9 cellular contexts compared by ENCODE assay signal in genomic region chrX:141175786-141176185, GRCh38. TPM values are rescaled to one million over a fixed set of nuclear protein-coding genes. Genes with fewer than 3 reads are reported as not detected.
DNase-seq lines count a peak whose midpoint lies in the region; ATAC-seq, FAIRE-seq and TF ChIP-seq lines count a peak whose summit lies in the region.
"Had no signal": no experiment of that assay in that cellular context is flagged by ENCODE, and none has a peak within 500 bp of the region (broad histone marks: within the 10 kb centered on the region; RNA-seq: fewer than 3 reads in every experiment).

No MANE protein-coding gene starts in this region.

- no peak for FAIRE-seq in bronchial epithelial cell (lab: Jason Lieb, UNC)

- H3K27ac Mint-ChIP-seq in activated T-cell treated with anti-CD3 and anti-CD28 coated beads, Interleukin-2, amount 50 U/mL, for 72 hours = no peak overlapping the region

- H3K4me3 ChIP-seq in bronchial epithelial cell (ENCODE audit: low read depth, low read length) (peak overlapping the region; percentile 60), lung (peak overlapping the region; percentile 60), tibial artery (peak overlapping the region; percentile 76 to 79)

- no peaks in the 10 kb centered on the region for H3K9me3 ChIP-seq in lung (ENCODE audit: control insufficient read depth in 2 of 2, insufficient read depth in 1 of 2, low read length in 1 of 2)
- H3K9me3 ChIP-seq in tibial artery = no peaks in the 10 kb centered on the region

- DNase-seq in activated T-cell treated with anti-CD3 and anti-CD28 coated beads, Interleukin-2, amount 50 U/mL, for 72 hours = no peak
- DNase-seq in activated T-cell treated with anti-CD3 and anti-CD28 coated beads for 4 hours = no peak
- DNase-seq in bronchial epithelial cell (ENCODE audit: low read depth) = no peak
- no peak for DNase-seq in lung (ENCODE audit: low spot score)
- DNase-seq in tibial artery = no peak
- no peak for DNase-seq in effector CD8-positive, alpha-beta T cell (lab: John Stamatoyannopoulos, UW)
- DNase-seq: activated CD8-positive, alpha-beta memory T cell treated with anti-CD3 and anti-CD28 coated beads, Interleukin-2, amount 50 U/mL, for 48 hours had no signal

- H3K27me3 Mint-ChIP-seq in activated T-cell treated with anti-CD3 and anti-CD28 coated beads, Interleukin-2, amount 50 U/mL, for 72 hours (ENCODE audit: low read depth) = peaks cover 34% of the 10 kb centered on the region

- H3K4me3 Mint-ChIP-seq in activated T-cell treated with anti-CD3 and anti-CD28 coated beads, Interleukin-2, amount 50 U/mL, for 72 hours = peak overlapping the region; percentile 45 to 80

- peaks cover 5% of the 10 kb centered on the region for H3K4me1 Mint-ChIP-seq in activated T-cell treated with anti-CD3 and anti-CD28 coated beads, Interleukin-2, amount 50 U/mL, for 72 hours (ENCODE audit: low read depth)

- TF ChIP-seq POLR2A in GM18505 (IDR thresholded peaks at IDR 0.05; ENCODE audit: borderline replicate concordance, extremely low read depth, insufficient read depth, insufficient read length) = no peak

- H3K36me3 Mint-ChIP-seq in activated T-cell treated with anti-CD3 and anti-CD28 coated beads, Interleukin-2, amount 50 U/mL, for 72 hours (ENCODE audit: insufficient read depth in 2 of 2) = peaks cover 0 to 2% of the 10 kb centered on the region in 2 donors

- no peaks in the 10 kb centered on the region for H3K4me1 ChIP-seq in lung (ENCODE audit: control insufficient read depth in 2 of 2, insufficient read depth in 2 of 2, low read length in 2 of 2)
- H3K4me1 ChIP-seq in tibial artery = peaks cover 0 to 22% (median 5%) of the 10 kb centered on the region in 4 donors

- intact Hi-C loops in tibial artery (cut with DNase I; ENCODE audit: low total_unique reads) = no loop called here

- H3K9me3 Mint-ChIP-seq in activated T-cell treated with anti-CD3 and anti-CD28 coated beads, Interleukin-2, amount 50 U/mL, for 72 hours = no peaks in the 10 kb centered on the region

- H3K27me3 ChIP-seq in bronchial epithelial cell (ENCODE audit: control insufficient read depth, insufficient read depth, low read length) = no peaks in the 10 kb centered on the region
- H3K27me3 ChIP-seq in lung (ENCODE audit: control insufficient read depth, insufficient read depth) = peaks cover 3% of the 10 kb centered on the region
- H3K27me3 ChIP-seq in tibial artery = no peaks in the 10 kb centered on the region

- H3K36me3 ChIP-seq in bronchial epithelial cell (ENCODE audit: control insufficient read depth, insufficient read depth, low read length) (no peaks in the 10 kb centered on the region), lung (ENCODE audit: control insufficient read depth in 2 of 2, insufficient read depth in 2 of 2, low read length in 2 of 2) (no peaks in the 10 kb centered on the region), tibial artery (no peaks in the 10 kb centered on the region)

- ATAC-seq in activated T-cell treated with anti-CD3 and anti-CD28 coated beads, Interleukin-2, amount 50 U/mL, for 72 hours (replicated peaks in 1 of 2) = no peak
- ATAC-seq in lung (ENCODE audit: insufficient read depth, low FRiP score) (no peak), GM18505 (IDR thresholded peaks at IDR 0.05; ENCODE audit: unreplicated experiment) (no peak), GM19351 (IDR thresholded peaks at IDR 0.05; ENCODE audit: unreplicated experiment) (no peak)

- no peak overlapping the region for H3K27ac ChIP-seq in lung (ENCODE audit: low read depth in 1 of 2, low read length in 1 of 2)
- H3K27ac ChIP-seq in tibial artery = peak overlapping the region; percentile 82 to 84

- WGBS in lung, 2 donors = 81 to 82% methylated on average over 5 of the region's 5 CpGs

- TF ChIP-seq CTCF in bronchial epithelial cell (IDR thresholded peaks at IDR 0.05; ENCODE audit: insufficient read depth, low read length, severe bottlenecking) (no peak), lung (IDR thresholded peaks at IDR 0.05; ENCODE audit: control extremely low read depth, extremely low read depth) (no peak), tibial artery (IDR thresholded peaks at IDR 0.05) (peak; percentile 12 to 24)

RNA-seq across cellular contexts. Expression of gene LDOC1, which starts 1.1 kb away (rescaled TPM):
- 1 to 10 TPM; 2.3 to 5.8 TPM for total RNA-seq in activated T-cell treated with anti-CD3 and anti-CD28 coated beads, Interleukin-2, amount 50 U/mL, for 72 hours
- total RNA-seq in bronchial epithelial cell (1.3 and 1.9 TPM in 2 replicates), lung (10 to 100 TPM; 20.1 to 21.6 TPM)
- 10 to 100 TPM in 1 of 2 donors, 1 to 10 TPM in 1; 9.9 to 21.7 TPM for polyA plus RNA-seq in lung

Comparison
In these comparisons a context has a peak if more than half of its experiments do, and no peak if none do; other contexts are left out.
1. CTCF ChIP-seq: peak in tibial artery (2 of 2); none in bronchial epithelial cell (single experiment) and lung (single experiment).
2. H3K27ac ChIP-seq: peak in tibial artery (2 of 2); none in lung (0 of 2).
3. Peak in every context shown above with its lines, with median percentiles within 50 percentile points of each other: H3K4me3 ChIP-seq.